9 cellular contexts compared by ENCODE assay signal in the genomic region with DNA sequence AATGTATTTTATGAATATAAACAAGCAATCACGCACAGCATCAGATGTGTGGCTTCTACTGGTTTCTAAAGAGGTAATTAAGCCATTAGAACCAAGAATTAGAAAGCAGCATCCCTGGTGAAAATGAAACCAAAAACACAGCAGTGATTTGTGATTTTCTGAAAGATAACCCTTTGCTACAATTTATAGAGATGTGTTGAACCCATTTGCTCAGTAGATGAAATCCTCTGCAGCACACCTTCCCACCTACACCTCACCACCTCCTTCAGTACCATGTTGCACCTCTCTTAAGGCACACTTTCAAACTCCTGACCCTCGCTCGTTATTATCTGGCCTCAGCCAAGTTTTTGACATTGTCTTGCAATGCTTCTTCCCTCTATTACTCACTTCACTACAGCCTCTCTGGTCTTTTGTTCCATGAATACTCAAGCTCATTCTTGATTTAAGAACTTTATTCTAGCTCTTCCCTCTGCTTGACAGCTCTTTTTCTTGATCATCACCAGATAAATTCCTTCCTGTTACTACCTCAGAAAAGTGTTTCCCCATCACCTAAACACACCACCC. TPM values are rescaled to one million over a fixed set of nuclear protein-coding genes. Genes with fewer than 3 reads are reported as not detected.
DNase-seq lines count a peak whose midpoint lies in the region; ATAC-seq, FAIRE-seq and TF ChIP-seq lines count a peak whose summit lies in the region.
"Had no signal": no experiment of that assay in that cellular context is flagged by ENCODE, and none has a peak within 500 bp of the region (broad histone marks: within the 10 kb centered on the region; RNA-seq: fewer than 3 reads in every experiment).

No MANE protein-coding gene starts in this region.

- H3K9me3 ChIP-seq in A549, result no peaks in the 10 kb centered on the region
- H3K9me3 ChIP-seq in OCI-LY3 (ENCODE audit: insufficient read depth, low read length), result no peaks in the 10 kb centered on the region

- DNase-seq in A549 (ENCODE audit: low read depth in 1 of 2, low spot score in 1 of 2), result no peak
- DNase-seq in GM13977 (ENCODE audit: low spot score), result peak; percentile 20
- DNase-seq in foreskin fibroblast, result peak; percentile 4 to 38
- no peak for DNase-seq in NCI-H1436 (lab: John Stamatoyannopoulos, UW)
- no peak for DNase-seq in NCI-H2107 (lab: John Stamatoyannopoulos, UW)
- no peak for DNase-seq in ecto neural progenitor cell (ENCODE audit: low spot score)

- POLR2A ChIA-PET in A549 (lab: Yijun Ruan, JAX), result no interaction called here

- H3K9ac ChIP-seq in OCI-LY3 (ENCODE audit: low read length), result peak overlapping the region; percentile 59

- WGBS in A549 (ENCODE audit: missing lambda C conversion rate), result 93% methylated on average over 3 of the region's 3 CpGs

- TF ChIP-seq CTCF in A549 (IDR thresholded peaks at IDR 0.05) (no peak), GM13977 (IDR thresholded peaks at IDR 0.05; ENCODE audit: extremely low read depth, insufficient read depth, missing control alignments) (no peak), OCI-LY3 (IDR thresholded peaks at IDR 0.05; ENCODE audit: low read depth, low read length) (no peak), foreskin fibroblast (IDR thresholded peaks at IDR 0.05; ENCODE audit: low read depth, low read length) (no peak)

- no peak for TF ChIP-seq POLR2A in A549 (IDR thresholded peaks at IDR 0.05; ENCODE audit: low read length)

- TF ChIP-seq EP300 in A549 (IDR thresholded peaks at IDR 0.05), result no peak

- H3K27ac ChIP-seq in A549 (no peak overlapping the region), OCI-LY3 (ENCODE audit: low read length) (peak overlapping the region; percentile 90)

- TF ChIP-seq RAD21 in A549 (conservative IDR thresholded peaks at IDR 0.05 in 1 of 2, IDR thresholded peaks at IDR 0.05 in 1 of 2), result no peak

- peaks cover 12% of the 10 kb centered on the region for H3K4me1 ChIP-seq in A549
- H3K4me1 ChIP-seq in OCI-LY3 (ENCODE audit: low read length), result peaks cover 69% of the 10 kb centered on the region

- ATAC-seq in A549 (no peak), HG03025 (IDR thresholded peaks at IDR 0.05; ENCODE audit: low FRiP score, unreplicated experiment) (no peak)

- in situ Hi-C loops in GM13977 (cut with MboI; ENCODE audit: low pct_unique_long_range_greater_than_20kb, low sequenced_read_pairs, unreplicated experiment), result loop anchor here (25.0 kb wide), 1 partner anchor 91 kb away; no protein-coding TSS in a partner anchor

- H3K4me2 ChIP-seq in A549 (peak overlapping the region; percentile 28; the same call in 2 of the 3 replicates), OCI-LY3 (ENCODE audit: low read length) (peak overlapping the region; percentile 94)

- H2AFZ ChIP-seq in OCI-LY3 (ENCODE audit: low read depth, low read length), result no peak overlapping the region

- no peak for FAIRE-seq in A549 (lab: Jason Lieb, UNC)
- FAIRE-seq: G401.6 had no signal

- H3K4me3 ChIP-seq in A549, result no peak overlapping the region
- H3K4me3 ChIP-seq in OCI-LY3 (ENCODE audit: low read length), result peak overlapping the region; percentile 70
- peak overlapping the region; percentile 41 to 52 for H3K4me3 ChIP-seq in foreskin fibroblast (ENCODE audit: low read depth in 1 of 2, low read length in 2 of 2)

- H3K36me3 ChIP-seq in OCI-LY3 (replicated peaks; ENCODE audit: low read depth, low read length), result peaks cover 5% of the 10 kb centered on the region

- CTCF ChIA-PET in A549 (lab: Yijun Ruan, JAX), result interaction anchor here (0.6 to 5.6 kb wide), 5 partner anchors 14 to 297 kb away, joined by 3 to 53 read pairs (median 3); no protein-coding TSS in a partner anchor

- H3K79me2 ChIP-seq in OCI-LY3 (ENCODE audit: low read length), result peaks cover 37% of the 10 kb centered on the region

- H4K20me1 ChIP-seq in OCI-LY3 (ENCODE audit: insufficient read depth, low read length), result peaks cover 7% of the 10 kb centered on the region; the same call in 1 of the 2 replicates

- H3K27me3 ChIP-seq in OCI-LY3 (ENCODE audit: low read depth, low read length), result no peaks in the 10 kb centered on the region

TF ChIP-seq in A549, 52 proteins besides CTCF, POLR2A, EP300 and RAD21:
- TF ChIP-seq BHLHE40 (IDR thresholded peaks at IDR 0.05; ENCODE audit: low read depth, low read length) (no peak), RNF2 (IDR thresholded peaks at IDR 0.05; ENCODE audit: borderline replicate concordance, low read depth) (no peak), USF2 (IDR thresholded peaks at IDR 0.05) (no peak)
- TF ChIP-seq, protein P1, sequence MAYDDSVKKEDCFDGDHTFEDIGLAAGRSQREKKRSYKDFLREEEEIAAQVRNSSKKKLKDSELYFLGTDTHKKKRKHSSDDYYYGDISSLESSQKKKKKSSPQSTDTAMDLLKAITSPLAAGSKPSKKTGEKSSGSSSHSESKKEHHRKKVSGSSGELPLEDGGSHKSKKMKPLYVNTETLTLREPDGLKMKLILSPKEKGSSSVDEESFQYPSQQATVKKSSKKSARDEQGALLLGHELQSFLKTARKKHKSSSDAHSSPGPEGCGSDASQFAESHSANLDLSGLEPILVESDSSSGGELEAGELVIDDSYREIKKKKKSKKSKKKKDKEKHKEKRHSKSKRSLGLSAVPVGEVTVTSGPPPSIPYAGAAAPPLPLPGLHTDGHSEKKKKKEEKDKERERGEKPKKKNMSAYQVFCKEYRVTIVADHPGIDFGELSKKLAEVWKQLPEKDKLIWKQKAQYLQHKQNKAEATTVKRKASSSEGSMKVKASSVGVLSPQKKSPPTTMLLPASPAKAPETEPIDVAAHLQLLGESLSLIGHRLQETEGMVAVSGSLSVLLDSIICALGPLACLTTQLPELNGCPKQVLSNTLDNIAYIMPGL (CRISPR knock-in tag; IDR thresholded peaks at IDR 0.05; ENCODE audit: borderline replicate concordance), result no peak

RNA-seq across cellular contexts. Expression of gene NSL1, which starts 38.6 kb away (rescaled TPM):
- polyA plus RNA-seq in A549 (2011; rRNA removed) (47.9 and 56.9 TPM in 2 replicates), A549 (2017; fragmentation: RNase III; extraction: RNeasy Plus Mini Kit Qiagen cat#74134 plus additional on column Dnase treatment) (44.0 to 45.6 TPM (median 44.9 TPM) in 3 replicates)
- polyA plus RNA-seq in A549 (2012; cell fraction: cytosol; rRNA removed), result 36.4 and 39.2 TPM in 2 replicates
- polyA plus RNA-seq in A549 (2012; cell fraction: nucleus; rRNA removed), result 15.9 and 25.5 TPM in 2 replicates
- polyA minus RNA-seq in A549 (2011; rRNA and poly(A)+ RNA removed), result 11.1 and 15.3 TPM in 2 replicates

RNA-seq across cellular contexts. Expression of gene TATDN3, which starts 38.7 kb away (rescaled TPM):
- polyA plus RNA-seq in A549 (2011; rRNA removed) (20.3 and 22.6 TPM in 2 replicates), A549 (2017; fragmentation: RNase III; extraction: RNeasy Plus Mini Kit Qiagen cat#74134 plus additional on column Dnase treatment) (10.3 to 11.4 TPM (median 11.1 TPM) in 3 replicates)
- 5.2 and 5.8 TPM in 2 replicates for polyA plus RNA-seq in A549 (2012; cell fraction: cytosol; rRNA removed)
- polyA plus RNA-seq in A549 (2012; cell fraction: nucleus; rRNA removed), result 2.4 and 3.5 TPM in 2 replicates
- polyA minus RNA-seq in A549 (2011; rRNA and poly(A)+ RNA removed), result 5.5 and 8.1 TPM in 2 replicates

RNA-seq across cellular contexts. Expression of gene BATF3, which starts 53.4 kb away (rescaled TPM):
- polyA plus RNA-seq in A549 (2011; rRNA removed), result 6.4 and 7.9 TPM in 2 replicates
- polyA plus RNA-seq in A549 (2012; cell fraction: cytosol; rRNA removed), result 16.2 and 19.1 TPM in 2 replicates
- 21.5 and 21.8 TPM in 2 replicates for polyA plus RNA-seq in A549 (2012; cell fraction: nucleus; rRNA removed)
- 6.6 to 8.9 TPM (median 7.0 TPM) in 3 replicates for polyA plus RNA-seq in A549 (2017; fragmentation: RNase III; extraction: RNeasy Plus Mini Kit Qiagen cat#74134 plus additional on column Dnase treatment)
- polyA minus RNA-seq in A549 (2011; rRNA and poly(A)+ RNA removed), result 2.6 and 3.7 TPM in 2 replicates

Comparison
In these comparisons a context has a peak if more than half of its experiments do, and no peak if none do; other contexts are left out.
1. DNase-seq: peak in GM13977 (single experiment) and foreskin fibroblast (2 of 2); none in A549 (0 of 2), NCI-H1436 (single experiment), NCI-H2107 (single experiment) and ecto neural progenitor cell (single experiment).